In the genomic region with DNA sequence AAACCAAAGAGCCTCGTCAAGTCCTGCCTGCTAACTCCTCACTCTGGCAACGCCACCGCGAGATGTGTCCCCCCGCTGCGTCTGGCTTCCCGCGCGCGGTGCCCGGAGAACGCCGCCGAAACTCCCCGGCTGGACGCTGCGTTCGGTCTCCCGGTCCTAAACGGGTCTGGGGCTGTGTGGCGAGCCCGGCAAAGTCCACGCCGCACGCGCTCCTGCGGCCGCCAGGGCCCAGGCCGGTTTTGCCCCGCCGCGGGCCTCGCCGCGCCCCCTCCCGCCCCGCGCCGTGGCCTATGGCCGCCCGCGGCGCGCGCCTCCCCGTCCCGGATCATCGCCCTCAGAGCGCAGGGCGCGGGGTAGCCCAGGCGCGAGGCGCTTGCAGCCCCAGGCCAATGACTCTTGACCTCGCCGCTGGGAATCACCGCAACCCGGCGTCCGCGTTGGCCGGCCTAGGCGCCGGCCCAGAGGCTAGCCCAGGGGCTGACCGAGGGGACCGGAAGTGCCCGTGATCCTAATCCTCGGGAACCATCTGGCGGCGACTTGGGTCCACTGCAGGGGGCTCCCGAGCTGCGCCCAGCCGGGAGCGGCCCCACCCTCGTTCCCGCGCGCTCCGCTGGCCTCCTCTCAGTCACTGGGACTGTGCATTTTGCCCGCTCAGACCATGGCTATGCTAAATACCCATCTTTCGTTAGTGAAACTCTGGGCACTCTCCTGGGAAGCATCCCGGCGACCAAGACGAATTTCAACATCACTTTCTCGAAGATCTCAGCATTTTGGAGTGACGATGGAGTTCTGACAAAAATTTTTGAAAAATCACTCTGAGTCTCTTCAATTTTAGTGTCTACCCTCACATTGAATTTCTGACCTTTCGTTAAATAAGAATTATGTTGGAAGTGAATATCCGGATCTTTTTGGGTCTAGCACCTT, we compare ENCODE assay signal across 1 cellular context.
TF ChIP-seq lines count a peak whose summit lies in the region.

A gene (minus strand): TSS at position 214 of the 924 bp plus-strand sequence. CDS start 266 bp downstream, outside the sequence.

TF ChIP-seq in HepG2, 621 proteins besides CTCF, POLR2A, EP300 and RAD21 (continued from another document and continues in another):
- TF ChIP-seq ZNF343 (CRISPR knock-in tag; IDR thresholded peaks at IDR 0.05): peak; percentile 21
- peak; percentile 83; the same call in 1 of the 2 replicates for TF ChIP-seq ZNF34 (CRISPR knock-in tag; IDR thresholded peaks at IDR 0.05; ENCODE audit: borderline replicate concordance)
- no peak for TF ChIP-seq ZNF891 (CRISPR knock-in tag; IDR thresholded peaks at IDR 0.05)
- TF ChIP-seq ZNF614 (CRISPR knock-in tag; IDR thresholded peaks at IDR 0.05; ENCODE audit: borderline replicate concordance): 0 out of 2 replicates have a peak, but pooled peaks have one; percentile 30
- TF ChIP-seq CBX5 (CRISPR knock-in tag; IDR thresholded peaks at IDR 0.05; ENCODE audit: borderline replicate concordance): no peak
- TF ChIP-seq, protein P1, sequence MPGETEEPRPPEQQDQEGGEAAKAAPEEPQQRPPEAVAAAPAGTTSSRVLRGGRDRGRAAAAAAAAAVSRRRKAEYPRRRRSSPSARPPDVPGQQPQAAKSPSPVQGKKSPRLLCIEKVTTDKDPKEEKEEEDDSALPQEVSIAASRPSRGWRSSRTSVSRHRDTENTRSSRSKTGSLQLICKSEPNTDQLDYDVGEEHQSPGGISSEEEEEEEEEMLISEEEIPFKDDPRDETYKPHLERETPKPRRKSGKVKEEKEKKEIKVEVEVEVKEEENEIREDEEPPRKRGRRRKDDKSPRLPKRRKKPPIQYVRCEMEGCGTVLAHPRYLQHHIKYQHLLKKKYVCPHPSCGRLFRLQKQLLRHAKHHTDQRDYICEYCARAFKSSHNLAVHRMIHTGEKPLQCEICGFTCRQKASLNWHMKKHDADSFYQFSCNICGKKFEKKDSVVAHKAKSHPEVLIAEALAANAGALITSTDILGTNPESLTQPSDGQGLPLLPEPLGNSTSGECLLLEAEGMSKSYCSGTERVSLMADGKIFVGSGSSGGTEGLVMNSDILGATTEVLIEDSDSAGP (CRISPR knock-in tag; IDR thresholded peaks at IDR 0.05; ENCODE audit: borderline replicate concordance): peak; percentile 52
- TF ChIP-seq ZFP62 (CRISPR knock-in tag; IDR thresholded peaks at IDR 0.05): no peak
- TF ChIP-seq, protein P2, sequence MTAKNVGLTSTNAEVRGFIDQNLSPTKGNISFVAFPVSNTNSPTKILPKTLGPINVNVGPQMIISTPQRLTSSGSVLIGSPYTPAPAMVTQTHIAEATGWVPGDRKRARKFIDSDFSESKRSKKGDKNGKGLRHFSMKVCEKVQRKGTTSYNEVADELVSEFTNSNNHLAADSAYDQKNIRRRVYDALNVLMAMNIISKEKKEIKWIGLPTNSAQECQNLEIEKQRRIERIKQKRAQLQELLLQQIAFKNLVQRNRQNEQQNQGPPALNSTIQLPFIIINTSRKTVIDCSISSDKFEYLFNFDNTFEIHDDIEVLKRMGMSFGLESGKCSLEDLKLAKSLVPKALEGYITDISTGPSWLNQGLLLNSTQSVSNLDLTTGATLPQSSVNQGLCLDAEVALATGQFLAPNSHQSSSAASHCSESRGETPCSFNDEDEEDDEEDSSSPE (CRISPR knock-in tag; IDR thresholded peaks at IDR 0.05): peak; percentile 65; the same call in 1 of the 2 replicates
- peak; percentile 93 for TF ChIP-seq ETV5 (CRISPR knock-in tag; IDR thresholded peaks at IDR 0.05; ENCODE audit: borderline replicate concordance)
- peak; percentile 62; the same call in 1 of the 2 replicates for TF ChIP-seq ZSCAN9 (CRISPR knock-in tag; IDR thresholded peaks at IDR 0.05; ENCODE audit: borderline replicate concordance)
- TF ChIP-seq, protein P3, sequence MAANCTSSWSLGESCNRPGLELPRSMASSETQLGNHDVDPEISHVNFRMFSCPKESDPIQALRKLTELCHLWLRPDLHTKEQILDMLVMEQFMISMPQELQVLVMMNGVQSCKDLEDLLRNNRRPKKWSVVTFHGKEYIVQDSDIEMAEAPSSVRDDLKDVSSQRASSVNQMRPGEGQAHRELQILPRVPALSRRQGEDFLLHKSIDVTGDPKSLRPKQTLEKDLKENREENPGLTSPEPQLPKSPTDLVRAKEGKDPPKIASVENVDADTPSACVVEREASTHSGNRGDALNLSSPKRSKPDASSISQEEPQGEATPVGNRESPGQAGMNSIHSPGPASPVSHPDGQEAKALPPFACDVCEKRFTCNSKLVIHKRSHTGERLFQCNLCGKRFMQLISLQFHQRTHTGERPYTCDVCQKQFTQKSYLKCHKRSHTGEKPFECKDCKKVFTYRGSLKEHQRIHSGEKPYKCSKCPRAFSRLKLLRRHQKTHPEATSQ (CRISPR knock-in tag; IDR thresholded peaks at IDR 0.05; ENCODE audit: borderline replicate concordance): peak; percentile 73; the same call in 1 of the 2 replicates
- TF ChIP-seq ZNF792 (CRISPR knock-in tag; IDR thresholded peaks at IDR 0.05): no peak
- TF ChIP-seq, protein P4, sequence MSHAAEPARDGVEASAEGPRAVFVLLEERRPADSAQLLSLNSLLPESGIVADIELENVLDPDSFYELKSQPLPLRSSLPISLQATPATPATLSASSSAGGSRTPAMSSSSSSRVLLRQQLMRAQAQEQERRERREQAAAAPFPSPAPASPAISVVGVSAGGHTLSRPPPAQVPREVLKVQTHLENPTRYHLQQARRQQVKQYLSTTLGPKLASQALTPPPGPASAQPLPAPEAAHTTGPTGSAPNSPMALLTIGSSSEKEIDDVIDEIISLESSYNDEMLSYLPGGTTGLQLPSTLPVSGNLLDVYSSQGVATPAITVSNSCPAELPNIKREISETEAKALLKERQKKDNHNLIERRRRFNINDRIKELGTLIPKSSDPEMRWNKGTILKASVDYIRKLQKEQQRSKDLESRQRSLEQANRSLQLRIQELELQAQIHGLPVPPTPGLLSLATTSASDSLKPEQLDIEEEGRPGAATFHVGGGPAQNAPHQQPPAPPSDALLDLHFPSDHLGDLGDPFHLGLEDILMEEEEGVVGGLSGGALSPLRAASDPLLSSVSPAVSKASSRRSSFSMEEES (CRISPR knock-in tag; IDR thresholded peaks at IDR 0.05): no peak
- no peak for TF ChIP-seq TSC22D2 (CRISPR knock-in tag; IDR thresholded peaks at IDR 0.05; ENCODE audit: borderline replicate concordance)
- TF ChIP-seq MED13 (CRISPR knock-in tag; IDR thresholded peaks at IDR 0.05): peak; percentile 36; the same call in 1 of the 2 replicates
- TF ChIP-seq ZNF264 (CRISPR knock-in tag; IDR thresholded peaks at IDR 0.05): no peak
- 0 out of 2 replicates have a peak, but pooled peaks have one; percentile 26 for TF ChIP-seq AKAP8 (CRISPR knock-in tag; IDR thresholded peaks at IDR 0.05)
- peak; percentile 92 for TF ChIP-seq ZFY (CRISPR knock-in tag; IDR thresholded peaks at IDR 0.05)
- no peak for TF ChIP-seq FIP1L1 (IDR thresholded peaks at IDR 0.05; ENCODE audit: borderline replicate concordance, insufficient read depth, low read depth, low read length)
- TF ChIP-seq, protein P5, sequence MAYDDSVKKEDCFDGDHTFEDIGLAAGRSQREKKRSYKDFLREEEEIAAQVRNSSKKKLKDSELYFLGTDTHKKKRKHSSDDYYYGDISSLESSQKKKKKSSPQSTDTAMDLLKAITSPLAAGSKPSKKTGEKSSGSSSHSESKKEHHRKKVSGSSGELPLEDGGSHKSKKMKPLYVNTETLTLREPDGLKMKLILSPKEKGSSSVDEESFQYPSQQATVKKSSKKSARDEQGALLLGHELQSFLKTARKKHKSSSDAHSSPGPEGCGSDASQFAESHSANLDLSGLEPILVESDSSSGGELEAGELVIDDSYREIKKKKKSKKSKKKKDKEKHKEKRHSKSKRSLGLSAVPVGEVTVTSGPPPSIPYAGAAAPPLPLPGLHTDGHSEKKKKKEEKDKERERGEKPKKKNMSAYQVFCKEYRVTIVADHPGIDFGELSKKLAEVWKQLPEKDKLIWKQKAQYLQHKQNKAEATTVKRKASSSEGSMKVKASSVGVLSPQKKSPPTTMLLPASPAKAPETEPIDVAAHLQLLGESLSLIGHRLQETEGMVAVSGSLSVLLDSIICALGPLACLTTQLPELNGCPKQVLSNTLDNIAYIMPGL (CRISPR knock-in tag; IDR thresholded peaks at IDR 0.05; ENCODE audit: borderline replicate concordance in 1 of 2, low read depth in 1 of 2): peak; percentile 88 to 91
- TF ChIP-seq CHCHD3 (CRISPR knock-in tag; IDR thresholded peaks at IDR 0.05): no peak
- TF ChIP-seq ZNF451 (CRISPR knock-in tag; IDR thresholded peaks at IDR 0.05): peak; percentile 8; the same call in 1 of the 2 replicates
- TF ChIP-seq, protein P6, sequence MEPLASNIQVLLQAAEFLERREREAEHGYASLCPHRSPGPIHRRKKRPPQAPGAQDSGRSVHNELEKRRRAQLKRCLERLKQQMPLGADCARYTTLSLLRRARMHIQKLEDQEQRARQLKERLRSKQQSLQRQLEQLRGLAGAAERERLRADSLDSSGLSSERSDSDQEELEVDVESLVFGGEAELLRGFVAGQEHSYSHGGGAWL (CRISPR knock-in tag; IDR thresholded peaks at IDR 0.05): peak; percentile 64; the same call in 1 of the 2 replicates
- 0 out of 2 replicates have a peak, but pooled peaks have one; percentile 42 for TF ChIP-seq ZNF552 (CRISPR knock-in tag; IDR thresholded peaks at IDR 0.05; ENCODE audit: borderline replicate concordance)
- TF ChIP-seq ZNF549 (CRISPR knock-in tag; IDR thresholded peaks at IDR 0.05): no peak
- TF ChIP-seq SMC3 (IDR thresholded peaks at IDR 0.05; ENCODE audit: low read length): no peak
- TF ChIP-seq LCORL (IDR thresholded peaks at IDR 0.05): no peak
- peak; percentile 63; the same call in 1 of the 2 replicates for TF ChIP-seq LCORL (CRISPR knock-in tag; IDR thresholded peaks at IDR 0.05)
- peak; percentile 45; the same call in 1 of the 2 replicates for TF ChIP-seq KMT2A (CRISPR knock-in tag; IDR thresholded peaks at IDR 0.05)
- TF ChIP-seq TEAD3 (CRISPR knock-in tag; optimal IDR thresholded peaks at IDR 0.05; ENCODE audit: borderline replicate concordance): no peak
- TF ChIP-seq, protein P7, sequence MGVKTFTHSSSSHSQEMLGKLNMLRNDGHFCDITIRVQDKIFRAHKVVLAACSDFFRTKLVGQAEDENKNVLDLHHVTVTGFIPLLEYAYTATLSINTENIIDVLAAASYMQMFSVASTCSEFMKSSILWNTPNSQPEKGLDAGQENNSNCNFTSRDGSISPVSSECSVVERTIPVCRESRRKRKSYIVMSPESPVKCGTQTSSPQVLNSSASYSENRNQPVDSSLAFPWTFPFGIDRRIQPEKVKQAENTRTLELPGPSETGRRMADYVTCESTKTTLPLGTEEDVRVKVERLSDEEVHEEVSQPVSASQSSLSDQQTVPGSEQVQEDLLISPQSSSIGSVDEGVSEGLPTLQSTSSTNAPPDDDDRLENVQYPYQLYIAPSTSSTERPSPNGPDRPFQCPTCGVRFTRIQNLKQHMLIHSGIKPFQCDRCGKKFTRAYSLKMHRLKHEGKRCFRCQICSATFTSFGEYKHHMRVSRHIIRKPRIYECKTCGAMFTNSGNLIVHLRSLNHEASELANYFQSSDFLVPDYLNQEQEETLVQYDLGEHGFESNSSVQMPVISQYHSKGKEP (CRISPR knock-in tag; IDR thresholded peaks at IDR 0.05): no peak
- TF ChIP-seq ZBTB7B (CRISPR knock-in tag; IDR thresholded peaks at IDR 0.05): peak; percentile 62
- TF ChIP-seq, protein P8, sequence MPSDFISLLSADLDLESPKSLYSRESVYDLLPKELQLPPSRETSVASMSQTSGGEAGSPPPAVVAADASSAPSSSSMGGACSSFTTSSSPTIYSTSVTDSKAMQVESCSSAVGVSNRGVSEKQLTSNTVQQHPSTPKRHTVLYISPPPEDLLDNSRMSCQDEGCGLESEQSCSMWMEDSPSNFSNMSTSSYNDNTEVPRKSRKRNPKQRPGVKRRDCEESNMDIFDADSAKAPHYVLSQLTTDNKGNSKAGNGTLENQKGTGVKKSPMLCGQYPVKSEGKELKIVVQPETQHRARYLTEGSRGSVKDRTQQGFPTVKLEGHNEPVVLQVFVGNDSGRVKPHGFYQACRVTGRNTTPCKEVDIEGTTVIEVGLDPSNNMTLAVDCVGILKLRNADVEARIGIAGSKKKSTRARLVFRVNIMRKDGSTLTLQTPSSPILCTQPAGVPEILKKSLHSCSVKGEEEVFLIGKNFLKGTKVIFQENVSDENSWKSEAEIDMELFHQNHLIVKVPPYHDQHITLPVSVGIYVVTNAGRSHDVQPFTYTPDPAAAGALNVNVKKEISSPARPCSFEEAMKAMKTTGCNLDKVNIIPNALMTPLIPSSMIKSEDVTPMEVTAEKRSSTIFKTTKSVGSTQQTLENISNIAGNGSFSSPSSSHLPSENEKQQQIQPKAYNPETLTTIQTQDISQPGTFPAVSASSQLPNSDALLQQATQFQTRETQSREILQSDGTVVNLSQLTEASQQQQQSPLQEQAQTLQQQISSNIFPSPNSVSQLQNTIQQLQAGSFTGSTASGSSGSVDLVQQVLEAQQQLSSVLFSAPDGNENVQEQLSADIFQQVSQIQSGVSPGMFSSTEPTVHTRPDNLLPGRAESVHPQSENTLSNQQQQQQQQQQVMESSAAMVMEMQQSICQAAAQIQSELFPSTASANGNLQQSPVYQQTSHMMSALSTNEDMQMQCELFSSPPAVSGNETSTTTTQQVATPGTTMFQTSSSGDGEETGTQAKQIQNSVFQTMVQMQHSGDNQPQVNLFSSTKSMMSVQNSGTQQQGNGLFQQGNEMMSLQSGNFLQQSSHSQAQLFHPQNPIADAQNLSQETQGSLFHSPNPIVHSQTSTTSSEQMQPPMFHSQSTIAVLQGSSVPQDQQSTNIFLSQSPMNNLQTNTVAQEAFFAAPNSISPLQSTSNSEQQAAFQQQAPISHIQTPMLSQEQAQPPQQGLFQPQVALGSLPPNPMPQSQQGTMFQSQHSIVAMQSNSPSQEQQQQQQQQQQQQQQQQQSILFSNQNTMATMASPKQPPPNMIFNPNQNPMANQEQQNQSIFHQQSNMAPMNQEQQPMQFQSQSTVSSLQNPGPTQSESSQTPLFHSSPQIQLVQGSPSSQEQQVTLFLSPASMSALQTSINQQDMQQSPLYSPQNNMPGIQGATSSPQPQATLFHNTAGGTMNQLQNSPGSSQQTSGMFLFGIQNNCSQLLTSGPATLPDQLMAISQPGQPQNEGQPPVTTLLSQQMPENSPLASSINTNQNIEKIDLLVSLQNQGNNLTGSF (CRISPR knock-in tag; IDR thresholded peaks at IDR 0.05): peak; percentile 19; the same call in 1 of the 2 replicates
- peak; percentile 83; the same call in 1 of the 2 replicates for TF ChIP-seq KDM3A (CRISPR knock-in tag; IDR thresholded peaks at IDR 0.05; ENCODE audit: low read depth)
- peak; percentile 37; the same call in 1 of the 2 replicates for TF ChIP-seq ZSCAN22 (CRISPR knock-in tag; IDR thresholded peaks at IDR 0.05)
- TF ChIP-seq ZNF572 (CRISPR knock-in tag; IDR thresholded peaks at IDR 0.05): no peak
- peak; percentile 46 for TF ChIP-seq RXRB (CRISPR knock-in tag; IDR thresholded peaks at IDR 0.05; ENCODE audit: borderline replicate concordance)
- TF ChIP-seq ZNF761 (CRISPR knock-in tag; conservative IDR thresholded peaks at IDR 0.05): 0 out of 2 replicates have a peak, but pooled peaks have one; percentile 67
- peak; percentile 60 for TF ChIP-seq POLR2G (IDR thresholded peaks at IDR 0.05; ENCODE audit: low read depth, low read length)
- TF ChIP-seq MED8 (CRISPR knock-in tag; IDR thresholded peaks at IDR 0.05; ENCODE audit: insufficient replicate concordance): peak; percentile 55
- 0 out of 2 replicates have a peak, but pooled peaks have one; percentile 60 for TF ChIP-seq PCBP1 (IDR thresholded peaks at IDR 0.05; ENCODE audit: borderline replicate concordance, low read depth, low read length)
- TF ChIP-seq ZNF781 (CRISPR knock-in tag; IDR thresholded peaks at IDR 0.05; ENCODE audit: borderline replicate concordance, not compliant biosample characterization): no peak
